ENCODE assay signal across 18 cellular contexts in genomic region chr2:84393829-84394228, GRCh38.
DNase-seq lines count a peak whose midpoint lies in the region; ATAC-seq, FAIRE-seq and TF ChIP-seq lines count a peak whose summit lies in the region.
"Had no signal": no experiment of that assay in that cellular context is flagged by ENCODE, and none has a peak within 500 bp of the region (broad histone marks: within the 10 kb centered on the region; RNA-seq: fewer than 3 reads in every experiment).

No MANE protein-coding gene starts in this region.

- no peaks in the 10 kb centered on the region for H3K36me3 ChIP-seq in IMR-90 (ENCODE audit: control insufficient read depth, insufficient read depth, low read length)
- H3K36me3 ChIP-seq: Peyer's patch had no signal

- H2BK120ac ChIP-seq in IMR-90 (ENCODE audit: low read depth, low read length) = peak overlapping the region; percentile 32

- no peak for TF ChIP-seq RAD21 in IMR-90 (IDR thresholded peaks at IDR 0.05; ENCODE audit: low read length)

- H3K4me1 Mint-ChIP-seq in osteocyte (ENCODE audit: unreplicated experiment) = no peaks in the 10 kb centered on the region

- H3K27me3 ChIP-seq in IMR-90 (ENCODE audit: control insufficient read depth, insufficient read depth, low read length) = no peaks in the 10 kb centered on the region; the same call in 1 of the 2 replicates
- H3K27me3 ChIP-seq: Peyer's patch had no signal

- peak overlapping the region; percentile 30 for H4K91ac ChIP-seq in IMR-90 (ENCODE audit: insufficient read depth, low read depth, low read length)

- intact Hi-C loops in IMR-90 (cut with micrococcal nuclease) = no loop called here

- no peak overlapping the region for H3K23ac ChIP-seq in IMR-90 (ENCODE audit: low read depth, low read length)

- no peak overlapping the region for H2BK20ac ChIP-seq in IMR-90 (ENCODE audit: low read depth, low read length)

- H3K9me1 ChIP-seq in IMR-90 (ENCODE audit: insufficient read depth, low read length) = peaks cover 11% of the 10 kb centered on the region; the same call in 1 of the 2 replicates

- H3K9me3 Mint-ChIP-seq in osteocyte (ENCODE audit: unreplicated experiment) = no peaks in the 10 kb centered on the region

- no peak overlapping the region for H3K56ac ChIP-seq in IMR-90 (ENCODE audit: extremely low read depth, insufficient read depth, low read length)

- POLR2A ChIA-PET in IMR-90 (lab: Charles Lee; ENCODE audit: unreplicated experiment) = no interaction called here

- no peak overlapping the region for H2BK5ac ChIP-seq in IMR-90 (ENCODE audit: low read depth, low read length, poor library complexity, severe bottlenecking)

- H3K27ac Mint-ChIP-seq in osteocyte (ENCODE audit: unreplicated experiment) = no peak overlapping the region

- no peaks in the 10 kb centered on the region for H3K9me3 ChIP-seq in IMR-90 (ENCODE audit: control insufficient read depth, insufficient read depth, low read length)
- H3K9me3 ChIP-seq: Peyer's patch had no signal

- no peak overlapping the region for H2BK15ac ChIP-seq in IMR-90 (ENCODE audit: low read depth, low read length)

- H3K18ac ChIP-seq in IMR-90 (ENCODE audit: low read depth, low read length) = no peak overlapping the region

- in situ Hi-C loops in Caki2 (cut with HindIII; ENCODE audit: low pct_unique_long_range_greater_than_20kb, low sequenced_read_pairs) (no loop called here), IMR-90 (cut with MboI; ENCODE audit: low sequenced_read_pairs) (no loop called here)

- DNase-seq in Caki2 (ENCODE audit: low read depth) = peak; percentile 5
- DNase-seq in IMR-90 = peak; percentile 50
- DNase-seq in choroid plexus epithelial cell (ENCODE audit: low read depth) = peak; percentile 7
- DNase-seq in urothelium cell line (ENCODE audit: low spot score) = peak; percentile 34
- DNase-seq in GM19239 (ENCODE audit: insufficient read length, low spot score) = no peak
- no peak for DNase-seq in osteocyte (ENCODE audit: extremely low spot score, unreplicated experiment)
- no peak for DNase-seq in stimulated activated CD4-positive, alpha-beta T cell treated with anti-CD3 and anti-CD28 coated beads, Interleukin-2, amount 100 ng/mL, for 48 hours
- DNase-seq: C1 segment of cervical spinal cord, DMS 273 treated with DMSO at 0.1 percent for 48 hours, NCI-H1105, NCI-H2081, NCI-H446 treated with DMSO at 0.1 percent for 48 hours, Peyer's patch had no signal

- H3K36me3 Mint-ChIP-seq in osteocyte (ENCODE audit: unreplicated experiment) = no peaks in the 10 kb centered on the region

- H2AK5ac ChIP-seq in IMR-90 (ENCODE audit: low read depth, low read length) = no peak overlapping the region

- H3K79me1 ChIP-seq in IMR-90 (ENCODE audit: low read depth in 1 of 2, low read length in 2 of 2) = no peaks in the 10 kb centered on the region

- H2AFZ ChIP-seq in IMR-90 (replicated peaks; ENCODE audit: low read length, poor library complexity) = no peak overlapping the region

- no peak overlapping the region for H2AK9ac ChIP-seq in IMR-90 (replicated peaks; ENCODE audit: low read depth, low read length, poor library complexity)

- dilution Hi-C loops in IMR-90 (cut with HindIII; ENCODE audit: low sequenced_read_pairs, unreplicated experiment) = no loop called here

- FAIRE-seq in urothelium cell line (lab: Jason Lieb, UNC) (no peak), GM19239 (lab: Jason Lieb, UNC) (no peak)
- FAIRE-seq: GM12892, H54 had no signal

- H3K14ac ChIP-seq in IMR-90 (replicated peaks; ENCODE audit: low read depth, low read length) = no peak overlapping the region

- no peaks in the 10 kb centered on the region for H4K20me1 ChIP-seq in IMR-90 (ENCODE audit: insufficient read depth, low read length)

- H3K4me1 ChIP-seq in IMR-90 (ENCODE audit: control insufficient read depth, insufficient read depth, low read length) = peaks cover 7% of the 10 kb centered on the region
- H3K4me1 ChIP-seq: Peyer's patch had no signal

- H4K8ac ChIP-seq in IMR-90 (ENCODE audit: low read depth in 2 of 2, low read length in 2 of 2) = peak overlapping the region in 1 of 2 experiments; percentile 6; a peak in 1 of 4 replicates

- no peak overlapping the region for H3K4me3 ChIP-seq in IMR-90 (ENCODE audit: insufficient read depth, low read depth, low read length)
- no peak overlapping the region for H3K4me3 ChIP-seq in choroid plexus epithelial cell (ENCODE audit: low read depth, low read length)
- H3K4me3 ChIP-seq: Peyer's patch, SK-N-MC had no signal

- no TSS peak for BruUV-seq in IMR-90 (replicated peaks; lab: Mats Ljungman, UMichigan)

- TF ChIP-seq POLR2A in IMR-90 (IDR thresholded peaks at IDR 0.05; ENCODE audit: low read depth, low read length) = no peak

- peaks cover 5% of the 10 kb centered on the region for H3K27me3 Mint-ChIP-seq in osteocyte (ENCODE audit: unreplicated experiment)

- peak overlapping the region; percentile 48; the same call in 1 of the 2 replicates for H3K4me2 ChIP-seq in IMR-90 (ENCODE audit: low read depth, low read length)

- peak; percentile 54 for ATAC-seq in IMR-90 (ENCODE audit: low read depth)
- ATAC-seq: Right ventricle myocardium inferior had no signal

- TF ChIP-seq CTCF in IMR-90 (conservative IDR thresholded peaks at IDR 0.05; ENCODE audit: low read depth, low read length) (no peak), choroid plexus epithelial cell (conservative IDR thresholded peaks at IDR 0.05; ENCODE audit: low read depth, low read length) (no peak), osteocyte (IDR thresholded peaks at IDR 0.05) (no peak)

- H3K4me3 Mint-ChIP-seq in osteocyte (ENCODE audit: unreplicated experiment) = no peak overlapping the region

- H3K9ac ChIP-seq in IMR-90 (ENCODE audit: low read depth, low read length) = no peak overlapping the region

- no peak overlapping the region for H3K27ac ChIP-seq in IMR-90 (ENCODE audit: insufficient read depth, low read length)
- H3K27ac ChIP-seq: HL-60, Peyer's patch, SK-N-MC had no signal

- no peak overlapping the region for H4K5ac ChIP-seq in IMR-90 (ENCODE audit: low read depth, low read length)

- CTCF ChIA-PET in IMR-90 (lab: Yijun Ruan, JAX) = no interaction called here

- H3K4ac ChIP-seq in IMR-90 (ENCODE audit: low read depth, low read length) = peak overlapping the region; percentile 14; the same call in 1 of the 2 replicates

TF ChIP-seq in IMR-90, 13 proteins besides CTCF, POLR2A, EP300 and RAD21:
- TF ChIP-seq MAZ (IDR thresholded peaks at IDR 0.05; ENCODE audit: borderline replicate concordance, low read depth, low read length) = no peak
- TF ChIP-seq RCOR1 (IDR thresholded peaks at IDR 0.05; ENCODE audit: insufficient replicate concordance, low read length) = no peak
- no peak for TF ChIP-seq ELK1 (IDR thresholded peaks at IDR 0.05; ENCODE audit: borderline replicate concordance, low read depth, low read length)
- TF ChIP-seq BHLHE40 (IDR thresholded peaks at IDR 0.05; ENCODE audit: low read depth, low read length) = no peak
- no peak for TF ChIP-seq RFX5 (IDR thresholded peaks at IDR 0.05; ENCODE audit: low read depth, low read length)
- TF ChIP-seq MXI1 (IDR thresholded peaks at IDR 0.05; ENCODE audit: borderline replicate concordance, low read depth, low read length) = no peak
- TF ChIP-seq MAFK (IDR thresholded peaks at IDR 0.05; ENCODE audit: low read depth, low read length) = no peak
- no peak for TF ChIP-seq CHD1 (IDR thresholded peaks at IDR 0.05; ENCODE audit: low read depth, low read length)

Comparison
In these comparisons a context has a peak if more than half of its experiments do, and no peak if none do; other contexts are left out.
1. DNase-seq: peak in Caki2 (single experiment), IMR-90 (single experiment), choroid plexus epithelial cell (single experiment) and urothelium cell line (single experiment); none in GM19239 (single experiment), osteocyte (single experiment) and stimulated activated CD4-positive, alpha-beta T cell treated with anti-CD3 and anti-CD28 coated beads, Interleukin-2, amount 100 ng/mL, for 48 hours (0 of 2).